16 cellular contexts compared by ENCODE assay signal in the genomic region with DNA sequence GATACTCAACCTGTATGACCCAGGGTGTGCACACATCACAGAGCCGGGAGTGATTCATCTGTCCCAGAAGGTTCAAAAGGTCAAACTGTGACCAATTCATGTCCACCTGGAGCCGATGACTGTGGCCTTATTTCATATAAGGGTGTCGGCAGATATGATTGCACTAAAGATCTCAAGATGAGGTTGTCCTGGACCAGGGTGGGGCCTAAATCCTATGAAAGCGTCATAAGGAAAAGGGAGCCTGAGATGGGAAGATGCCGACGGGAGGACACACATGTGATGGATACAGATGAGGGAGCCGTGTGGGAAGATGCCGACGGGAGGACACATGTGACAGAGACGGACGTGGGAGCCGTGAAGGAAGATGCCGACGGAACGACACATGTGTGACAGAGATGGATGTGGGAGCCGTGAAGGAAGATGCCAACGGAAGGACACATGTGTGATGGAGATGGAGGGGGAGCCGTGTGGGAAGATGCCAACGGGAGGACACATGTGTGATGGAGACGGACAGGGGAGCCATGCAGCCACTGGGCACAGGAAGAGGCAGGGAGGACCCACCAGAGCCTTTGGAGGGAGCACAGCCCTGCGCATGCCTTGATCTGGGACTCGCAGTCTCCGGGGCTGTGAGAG. TPM values are rescaled to one million over a fixed set of nuclear protein-coding genes. Genes with fewer than 3 reads are reported as not detected.
DNase-seq lines count a peak whose midpoint lies in the region; ATAC-seq and TF ChIP-seq lines count a peak whose summit lies in the region.
"Had no signal": no experiment of that assay in that cellular context is flagged by ENCODE, and none has a peak within 500 bp of the region (broad histone marks: within the 10 kb centered on the region; RNA-seq: fewer than 3 reads in every experiment).

No MANE protein-coding gene starts in this region.

- CTCF ChIA-PET in HCT116 (lab: Charles Lee) = no interaction called here

- H3K9me3 ChIP-seq in BLaER1 treated with 17β-estradiol and CSF1 and Interleukin-3, amounts not matched to agents 10 nM and 100 nM (replicated peaks in 1 of 11) = peaks cover 0 to 13% (median 0%) of the 10 kb centered on the region in 11 experiments; a peak in 4 of 22 replicates
- H3K9me3 ChIP-seq in HCT116 (ENCODE audit: control insufficient read depth in 1 of 2, insufficient read depth in 1 of 2, low read depth in 1 of 2, low read length in 2 of 2) (peaks cover 0 to 8% of the 10 kb centered on the region in 2 experiments; a peak in 1 of 4 replicates), neuronal stem cell (replicated peaks in 1 of 2; ENCODE audit: control insufficient read depth in 2 of 2, insufficient read depth in 1 of 2, low read depth in 1 of 2, low read length in 2 of 2) (peaks cover 0 to 12% of the 10 kb centered on the region in 2 donors), left ventricle myocardium inferior (replicated peaks) (no peaks in the 10 kb centered on the region)

- H3K79me2 ChIP-seq in HCT116 (ENCODE audit: insufficient read depth, low read length) = no peaks in the 10 kb centered on the region

- H4K20me1 ChIP-seq in BLaER1 treated with 17β-estradiol and CSF1 and Interleukin-3, amounts not matched to agents 10 nM and 100 nM = no peaks in the 10 kb centered on the region
- no peaks in the 10 kb centered on the region for H4K20me1 ChIP-seq in HCT116 (ENCODE audit: insufficient read depth)

- no peak overlapping the region for H3K4me3 ChIP-seq in BLaER1 treated with 17β-estradiol and CSF1 and Interleukin-3, amounts not matched to agents 10 nM and 100 nM
- no peak overlapping the region; a peak in 1 of 4 replicates for H3K4me3 ChIP-seq in HCT116 (replicated peaks in 1 of 2; ENCODE audit: low read depth in 1 of 2, low read length in 2 of 2)
- peak overlapping the region in 1 of 2 donors; percentile 12 for H3K4me3 ChIP-seq in neuronal stem cell (ENCODE audit: low read length in 2 of 2)
- H3K4me3 ChIP-seq in left ventricle myocardium inferior = no peak overlapping the region
- H3K4me3 ChIP-seq: GM12878 had no signal

- intact Hi-C loops in HCT116 (cut with micrococcal nuclease) = no loop called here
- intact Hi-C loops in left ventricle myocardium inferior (cut with micrococcal nuclease) = no loop called here

- no peak overlapping the region for H4K8ac ChIP-seq in neuronal stem cell (ENCODE audit: low read depth, low read length)

- peak overlapping the region; percentile 76 for H3K23ac ChIP-seq in neuronal stem cell (ENCODE audit: low read depth, low read length, poor library complexity)

- peak overlapping the region; percentile 48 for H3K18ac ChIP-seq in neuronal stem cell (ENCODE audit: low read length)

- BruUV-seq in HCT116 (replicated peaks; lab: Mats Ljungman, UMichigan) = no TSS peak

- H2BK12ac ChIP-seq in neuronal stem cell (ENCODE audit: low read length) = no peak overlapping the region

- H4K91ac ChIP-seq in neuronal stem cell (ENCODE audit: low read depth, low read length, poor library complexity) = no peak overlapping the region

- peak overlapping the region in 4 of 11 experiments; percentile 16 to 85 (median 76); a peak in 3 of 22 replicates for H3K27ac ChIP-seq in BLaER1 treated with 17β-estradiol and CSF1 and Interleukin-3, amounts not matched to agents 10 nM and 100 nM
- no peak overlapping the region; the same call in 1 of the 2 replicates for H3K27ac ChIP-seq in HCT116 (ENCODE audit: low read depth, low read length)
- no peak overlapping the region for H3K27ac ChIP-seq in neuronal stem cell (replicated peaks; ENCODE audit: low read length)
- H3K27ac ChIP-seq in left ventricle myocardium inferior (replicated peaks) = no peak overlapping the region

- WGBS in neuronal stem cell (ENCODE audit: extremely low coverage in 2 of 2, insufficient read length in 2 of 2, insufficient replicate concordance in 1 of 2), 2 donors = no CpG with 5 or more reads among the region's 23 CpGs

- H3K36me3 ChIP-seq in BLaER1 treated with 17β-estradiol and CSF1 and Interleukin-3, amounts not matched to agents 10 nM and 100 nM = no peaks in the 10 kb centered on the region
- no peaks in the 10 kb centered on the region for H3K36me3 ChIP-seq in HCT116 (ENCODE audit: control insufficient read depth in 1 of 2, insufficient read depth in 2 of 2, low read length in 2 of 2)
- peaks cover 0 to 3% of the 10 kb centered on the region in 2 donors for H3K36me3 ChIP-seq in neuronal stem cell (replicated peaks in 1 of 2; ENCODE audit: control insufficient read depth in 2 of 2, insufficient read depth in 2 of 2, low read length in 2 of 2)
- no peaks in the 10 kb centered on the region for H3K36me3 ChIP-seq in left ventricle myocardium inferior

- no peak for TF ChIP-seq POLR2A in HCT116 (IDR thresholded peaks at IDR 0.05; ENCODE audit: borderline replicate concordance, extremely low read depth, insufficient read depth, insufficient read length)

- no peak for DNase-seq in HCT116 (ENCODE audit: low read depth, low spot score)
- peak; percentile 29 for DNase-seq in SW480 (ENCODE audit: low spot score)
- DNase-seq in neuronal stem cell (ENCODE audit: low spot score) = no peak
- no peak for DNase-seq in RKO (ENCODE audit: low spot score)
- no peak for DNase-seq in NCI-H1694 (lab: John Stamatoyannopoulos, UW)
- DNase-seq in left ventricle myocardium inferior = no peak
- DNase-seq: AML-193, NCI-H1105, NCI-H187, NCI-H2227 treated with DMSO at 0.1 percent for 48 hours, NCI-H510A treated with DMSO at 0.1 percent for 48 hours, T-helper 2 cell had no signal

- H2BK15ac ChIP-seq in neuronal stem cell (ENCODE audit: low read length) = peak overlapping the region; percentile 27

- peaks cover 23 to 44% (median 33%) of the 10 kb centered on the region in 10 experiments for H3K4me1 ChIP-seq in BLaER1 treated with 17β-estradiol and CSF1 and Interleukin-3, amounts not matched to agents 10 nM and 100 nM
- H3K4me1 ChIP-seq in HCT116 (ENCODE audit: control insufficient read depth in 1 of 2, insufficient read depth in 2 of 2, low read length in 2 of 2) (peaks cover 30 to 55% of the 10 kb centered on the region in 2 experiments), neuronal stem cell (ENCODE audit: control insufficient read depth in 2 of 2, insufficient read depth in 1 of 2, low read depth in 1 of 2, low read length in 2 of 2) (peaks cover 0 to 2% of the 10 kb centered on the region in 2 donors), left ventricle myocardium inferior (no peaks in the 10 kb centered on the region)

- H3K27me3 ChIP-seq in BLaER1 treated with 17β-estradiol and CSF1 and Interleukin-3, amounts not matched to agents 10 nM and 100 nM = no peaks in the 10 kb centered on the region
- H3K27me3 ChIP-seq in HCT116 (ENCODE audit: insufficient read depth, low read length) = no peaks in the 10 kb centered on the region
- H3K27me3 ChIP-seq in neuronal stem cell (ENCODE audit: control insufficient read depth in 3 of 3, insufficient read depth in 3 of 3, low read depth in 1 of 3, low read length in 3 of 3) = peaks cover 0 to 4% (median 0%) of the 10 kb centered on the region in 3 experiments
- H3K27me3 ChIP-seq in left ventricle myocardium inferior (ENCODE audit: low read depth) = peaks cover 10% of the 10 kb centered on the region

- ATAC-seq in HCT116 (no peak), GM18511 (IDR thresholded peaks at IDR 0.05; ENCODE audit: unreplicated experiment) (no peak)
- ATAC-seq: GM12878 had no signal

- POLR2A ChIA-PET in HCT116 (lab: Charles Lee) = no interaction called here

- no peak for TF ChIP-seq CTCF in HCT116 (IDR thresholded peaks at IDR 0.05 in 2 of 3, conservative IDR thresholded peaks at IDR 0.05 in 1 of 3; ENCODE audit: borderline replicate concordance in 1 of 3, insufficient read depth in 1 of 3, low read depth in 2 of 3, low read length in 2 of 3)
- no peak for TF ChIP-seq CTCF in left ventricle myocardium inferior (IDR thresholded peaks at IDR 0.05; ENCODE audit: borderline replicate concordance)

- RAD21 ChIA-PET in HCT116 (lab: Charles Lee; ENCODE audit: low non-redundant PET in 1 of 2, low total read pairs in 2 of 2, uncharacterized antibody in 2 of 2, unreplicated experiment in 2 of 2) = no interaction called here

- no peaks in the 10 kb centered on the region for H3K79me1 ChIP-seq in neuronal stem cell (ENCODE audit: low read depth, low read length)

- H2AK5ac ChIP-seq in neuronal stem cell (ENCODE audit: low read depth, low read length) = peak overlapping the region; percentile 76

- H3K9me2 ChIP-seq in HCT116 (ENCODE audit: insufficient read depth) = no peaks in the 10 kb centered on the region

- peak overlapping the region in 6 of 11 experiments; percentile 4 to 83 (median 72); a peak in 8 of 22 replicates for H3K4me2 ChIP-seq in BLaER1 treated with 17β-estradiol and CSF1 and Interleukin-3, amounts not matched to agents 10 nM and 100 nM
- peak overlapping the region; percentile 74 for H3K4me2 ChIP-seq in HCT116 (ENCODE audit: low read length)
- no peak overlapping the region for H3K4me2 ChIP-seq in neuronal stem cell (ENCODE audit: insufficient read depth, low read length, poor library complexity, severe bottlenecking)

- TF ChIP-seq RAD21 in HCT116 (IDR thresholded peaks at IDR 0.05; ENCODE audit: low read depth) = no peak

- peak overlapping the region in 1 of 11 experiments; percentile 61; a peak in 1 of 22 replicates for H3K9ac ChIP-seq in BLaER1 treated with 17β-estradiol and CSF1 and Interleukin-3, amounts not matched to agents 10 nM and 100 nM
- H3K9ac ChIP-seq in HCT116 (ENCODE audit: low read length) = peak overlapping the region; percentile 63; the same call in 1 of the 2 replicates
- peak overlapping the region; percentile 7 for H3K9ac ChIP-seq in neuronal stem cell (ENCODE audit: low read depth, low read length, poor library complexity)

- H2BK120ac ChIP-seq in neuronal stem cell (ENCODE audit: low read depth, low read length) = no peak overlapping the region

- H2AFZ ChIP-seq in HCT116 (ENCODE audit: low read depth, low read length, poor library complexity, severe bottlenecking) (no peak overlapping the region), neuronal stem cell (ENCODE audit: low read length) (no peak overlapping the region)

- H3K4ac ChIP-seq in neuronal stem cell (ENCODE audit: low read length) = no peak overlapping the region

- H2BK5ac ChIP-seq in neuronal stem cell (ENCODE audit: low read length) = no peak overlapping the region

- H3K14ac ChIP-seq in neuronal stem cell (ENCODE audit: low read length) = peak overlapping the region; percentile 47

TF ChIP-seq in HCT116, 20 proteins besides CTCF, POLR2A, EP300 and RAD21:
- TF ChIP-seq, protein P1, sequence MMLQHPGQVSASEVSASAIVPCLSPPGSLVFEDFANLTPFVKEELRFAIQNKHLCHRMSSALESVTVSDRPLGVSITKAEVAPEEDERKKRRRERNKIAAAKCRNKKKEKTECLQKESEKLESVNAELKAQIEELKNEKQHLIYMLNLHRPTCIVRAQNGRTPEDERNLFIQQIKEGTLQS (IDR thresholded peaks at IDR 0.05) = no peak

RNA-seq across cellular contexts. Expression of a gene that starts 48.1 kb away (rescaled TPM):
- total RNA-seq in HCT116 (2021; ENCODE audit: unreplicated experiment) (5.9 TPM), left ventricle myocardium inferior (0.74 TPM)
- polyA plus RNA-seq in HCT116 (2012) = 2.1 and 2.4 TPM in 2 replicates
- polyA plus RNA-seq in neuronal stem cell (2013, experiment 1 of 2) = 0.26 TPM
- polyA plus RNA-seq in neuronal stem cell (2013, experiment 2 of 2) = 0.29 TPM
- total RNA-seq: SK-MEL-5 had no signal
